ENCODE assay signal across 8 cellular contexts in genomic region chr2:89208144-89208932, GRCh38.
DNase-seq lines count a peak whose midpoint lies in the region; ATAC-seq and TF ChIP-seq lines count a peak whose summit lies in the region.
"Not testable (repeated sequence)": the region's sequence is repeated elsewhere in the genome, so short reads cannot be mapped to it uniquely, and the experiment has no call there.

No MANE protein-coding gene starts in this region.

- POLR2A ChIA-PET in SK-N-SH (lab: Yijun Ruan, JAX): not testable (repeated sequence)

- intact Hi-C loops in mammary epithelial cell (cut with micrococcal nuclease): not testable (repeated sequence)

- H3K9ac ChIP-seq in SK-N-SH; mammary epithelial cell (ENCODE audit: insufficient read depth, low read length): not testable (repeated sequence)

- not testable (repeated sequence) for H3K36me3 Mint-ChIP-seq in memory B cell

- not testable (repeated sequence) for H3K27me3 Mint-ChIP-seq in memory B cell

- peak overlapping the region; percentile 46; the same call in 1 of the 2 replicates for H3K4me2 ChIP-seq in SK-N-SH
- not testable (repeated sequence) for H3K4me2 ChIP-seq in mammary epithelial cell (ENCODE audit: insufficient read depth, low read depth, low read length)

- not testable (repeated sequence) for H4K20me1 ChIP-seq in SK-N-SH (ENCODE audit: insufficient read depth); mammary epithelial cell (ENCODE audit: insufficient read depth, low read length)

- H3K27ac ChIP-seq in SK-N-SH (ENCODE audit: low read depth in 2 of 2, low read length in 1 of 2); mammary epithelial cell (ENCODE audit: insufficient read depth, low read depth, low read length): not testable (repeated sequence)

- 1% methylated on average over 9 of the region's 9 CpGs for WGBS in SK-N-SH (ENCODE audit: low lambda C conversion rate)
- WGBS in mammary epithelial cell (ENCODE audit: low coverage, missing lambda C conversion rate): 42% methylated on average over 9 of the region's 9 CpGs

- DNase-seq in AG09319 (ENCODE audit: extremely low read depth, low read depth) (peak; percentile 20), GM06990 (ENCODE audit: extremely low read depth, insufficient read length) (peak; percentile 21), MG63 (peak; percentile 92), mammary epithelial cell (peak; percentile 52), fibroblast of the aortic adventitia (ENCODE audit: low read depth) (peak; percentile 81), memory B cell (ENCODE audit: low spot score in 2 of 2) (peak in 1 of 2 donors; percentile 11), skeletal muscle cell (ENCODE audit: low read depth) (peak; percentile 62)
- DNase-seq in SK-N-SH: not testable (repeated sequence)

- not testable (repeated sequence) for H3K27me3 ChIP-seq in GM06990 (replicated peaks; ENCODE audit: control insufficient read depth, insufficient read depth, low read length); MG63; SK-N-SH (ENCODE audit: insufficient read depth); mammary epithelial cell (ENCODE audit: insufficient read depth, low read length)

- ATAC-seq in memory B cell (ENCODE audit: low read depth): peak; percentile 78

- TF ChIP-seq RAD21 in SK-N-SH (IDR thresholded peaks at IDR 0.05; ENCODE audit: low read length): not testable (repeated sequence)

- not testable (repeated sequence) for H3K9me3 ChIP-seq in MG63; SK-N-SH; mammary epithelial cell (replicated peaks; ENCODE audit: insufficient read depth, low read length)

- TF ChIP-seq CTCF in AG09319 (IDR thresholded peaks at IDR 0.05; ENCODE audit: low read depth, low read length); GM06990 (IDR thresholded peaks at IDR 0.05; ENCODE audit: insufficient read depth, low read length, poor library complexity, severe bottlenecking); SK-N-SH (IDR thresholded peaks at IDR 0.05); mammary epithelial cell (conservative IDR thresholded peaks at IDR 0.05 in 1 of 2, IDR thresholded peaks at IDR 0.05 in 1 of 2; ENCODE audit: extremely low read depth in 1 of 2, insufficient read depth in 1 of 2, low read depth in 1 of 2, low read length in 2 of 2); fibroblast of the aortic adventitia (IDR thresholded peaks at IDR 0.05; ENCODE audit: insufficient read depth, low read length): not testable (repeated sequence)

- CTCF ChIA-PET in SK-N-SH (lab: Yijun Ruan, JAX); mammary epithelial cell (lab: Charles Lee; ENCODE audit: low non-redundant PET): not testable (repeated sequence)

- not testable (repeated sequence) for H3K79me2 ChIP-seq in SK-N-SH (ENCODE audit: insufficient read depth); mammary epithelial cell (ENCODE audit: insufficient read depth, low read length)

- BruUV-seq in mammary epithelial cell (replicated peaks; lab: Mats Ljungman, UMichigan): not testable (repeated sequence)

- dilution Hi-C loops in mammary epithelial cell (cut with HindIII; ENCODE audit: low sequenced_read_pairs): not testable (repeated sequence)

- not testable (repeated sequence) for H3K4me3 ChIP-seq in GM06990 (replicated peaks; ENCODE audit: low read depth, low read length); MG63; SK-N-SH (ENCODE audit: low read depth in 2 of 2, low read length in 1 of 2); mammary epithelial cell (replicated peaks in 1 of 3; ENCODE audit: insufficient read depth in 1 of 3, low read depth in 2 of 3, low read length in 3 of 3); fibroblast of the aortic adventitia (ENCODE audit: low read depth, low read length); skeletal muscle cell (ENCODE audit: low read depth, low read length)

- H3K36me3 ChIP-seq in GM06990 (ENCODE audit: control insufficient read depth, insufficient read depth, low read length); MG63; SK-N-SH (replicated peaks in 1 of 2; ENCODE audit: control insufficient read depth in 1 of 2, insufficient read depth in 2 of 2, low read length in 1 of 2); mammary epithelial cell (ENCODE audit: insufficient read depth, low read length): not testable (repeated sequence)

- not testable (repeated sequence) for H3K27ac Mint-ChIP-seq in memory B cell

- not testable (repeated sequence) for H3K4me1 ChIP-seq in SK-N-SH (ENCODE audit: control insufficient read depth in 1 of 2, insufficient read depth in 2 of 2, low read depth in 1 of 2, low read length in 1 of 2); mammary epithelial cell (ENCODE audit: insufficient read depth, low read length)

- in situ Hi-C loops in mammary epithelial cell (cut with MboI; ENCODE audit: low sequenced_read_pairs in 2 of 2): not testable (repeated sequence)

- H3F3A ChIP-seq in SK-N-SH (replicated peaks; ENCODE audit: insufficient read depth): not testable (repeated sequence)

- H3K4me3 Mint-ChIP-seq in memory B cell: not testable (repeated sequence)

- TF ChIP-seq EP300 in SK-N-SH (IDR thresholded peaks at IDR 0.05; ENCODE audit: borderline replicate concordance in 1 of 2, low read depth in 1 of 2, low read length in 1 of 2): not testable (repeated sequence)

- H3K9me2 ChIP-seq in SK-N-SH: not testable (repeated sequence)

- H2AFZ ChIP-seq in SK-N-SH (ENCODE audit: low read depth); mammary epithelial cell (ENCODE audit: low read depth, low read length): not testable (repeated sequence)

- H3K9me3 Mint-ChIP-seq in memory B cell: not testable (repeated sequence)

- not testable (repeated sequence) for H3K4me1 Mint-ChIP-seq in memory B cell

TF ChIP-seq in SK-N-SH, 30 proteins besides CTCF, POLR2A, EP300 and RAD21:
- peak; percentile 25; the same call in 1 of the 2 replicates for TF ChIP-seq FOSL2 (IDR thresholded peaks at IDR 0.05; ENCODE audit: borderline replicate concordance, low read depth)
